Comparison of ENCODE assay signal across 11 cellular contexts in the genomic region with DNA sequence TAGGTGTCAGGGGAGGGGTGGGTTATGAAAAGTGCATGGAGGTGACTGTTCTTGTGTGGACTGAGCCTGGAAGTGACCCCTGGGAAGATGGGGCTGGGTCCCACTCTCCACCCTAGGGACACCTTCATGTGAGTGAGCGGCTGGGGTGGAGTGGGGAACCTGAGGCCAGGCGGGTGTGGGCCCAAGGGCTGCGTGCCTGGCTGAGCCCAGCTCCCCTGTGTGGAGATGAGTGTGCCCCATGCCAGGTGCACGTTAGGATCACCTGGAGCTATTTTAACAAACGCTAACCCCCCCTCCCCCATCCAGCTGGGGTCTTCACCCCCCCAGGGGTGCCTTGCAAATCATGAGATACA. TPM values are rescaled to one million over a fixed set of nuclear protein-coding genes. Genes with fewer than 3 reads are reported as not detected.
"Had no signal": no experiment of that assay in that cellular context is flagged by ENCODE, and none has a peak within 500 bp of the region (broad histone marks: within the 10 kb centered on the region; RNA-seq: fewer than 3 reads in every experiment).

No MANE protein-coding gene starts in this region.

- DNase-seq: mammary epithelial cell had no signal

- H3K9me3 ChIP-seq: prostate gland, suprapubic skin, transverse colon had no signal

- H3K27me3 Mint-ChIP-seq: activated CD4-positive, alpha-beta T cell treated with anti-CD3 and anti-CD28 coated beads for 36 hours; activated naive CD8-positive, alpha-beta T cell treated with anti-CD3 and anti-CD28 coated beads, Interleukin-2, amount 10 ng/mL, durations not matched to agents 7 days and 5 days; stimulated activated naive CD8-positive, alpha-beta T cell treated with anti-CD3 and anti-CD28 coated beads, Interleukin-15, amount 100 ng/mL, for 72 hours had no signal

- H3K9me3 Mint-ChIP-seq: activated naive CD8-positive, alpha-beta T cell treated with anti-CD3 and anti-CD28 coated beads, Interleukin-2, amount 10 ng/mL, durations not matched to agents 7 days and 5 days; activated T-helper 2 cell treated with anti-CD3 and anti-CD28 coated beads, Interferon-gamma antibody, Interleukin-2, Interleukin-4, amounts not matched to agents 10 μg/mL and 5 μg/mL and 100 μg/mL, durations not matched to agents 14 hours and 24 hours and 36 hours; stimulated activated naive CD8-positive, alpha-beta T cell treated with anti-CD3 and anti-CD28 coated beads, Interleukin-15, amount 100 ng/mL, for 72 hours had no signal

- H3K36me3 ChIP-seq: cardiac muscle cell, prostate gland, suprapubic skin, transverse colon had no signal

- H3K27me3 ChIP-seq: cardiac muscle cell, suprapubic skin, transverse colon had no signal

- H3K4me3 Mint-ChIP-seq: activated CD4-positive, alpha-beta T cell treated with anti-CD3 and anti-CD28 coated beads for 36 hours; activated naive CD8-positive, alpha-beta T cell treated with anti-CD3 and anti-CD28 coated beads, Interleukin-2, amount 10 ng/mL, durations not matched to agents 7 days and 5 days had no signal

- H3K4me1 ChIP-seq: prostate gland had no signal

- H3K4me3 ChIP-seq: cardiac muscle cell, prostate gland, skin epidermis, suprapubic skin, transverse colon had no signal

- H3K27ac ChIP-seq: cardiac muscle cell, prostate gland, skin epidermis, suprapubic skin, transverse colon had no signal

- H3K27ac Mint-ChIP-seq: stimulated activated naive CD8-positive, alpha-beta T cell treated with anti-CD3 and anti-CD28 coated beads, Interleukin-15, amount 100 ng/mL, for 72 hours had no signal

RNA-seq across cellular contexts. Expression of a gene that starts 26.5 kb away (rescaled TPM):
- total RNA-seq: fibroblast of villous mesenchyme had no signal
